In genomic region chr1:47997289-47998200, GRCh38 we compare ENCODE assay signal across 9 cellular contexts. TPM values are rescaled to one million over a fixed set of nuclear protein-coding genes. Genes with fewer than 3 reads are reported as not detected.
DNase-seq lines count a peak whose midpoint lies in the region; ATAC-seq and TF ChIP-seq lines count a peak whose summit lies in the region.
"Had no signal": no experiment of that assay in that cellular context is flagged by ENCODE, and none has a peak within 500 bp of the region (broad histone marks: within the 10 kb centered on the region; RNA-seq: fewer than 3 reads in every experiment).

Gene TRABD2B, minus strand, starts transcription at chr1:47997385.

- H3K9me3 Mint-ChIP-seq in activated naive CD4-positive, alpha-beta T cell treated with anti-CD3 and anti-CD28 coated beads for 36 hours, result no peaks in the 10 kb centered on the region
- peaks cover 2% of the 10 kb centered on the region for H3K9me3 Mint-ChIP-seq in glutamatergic neuron (ENCODE audit: unreplicated experiment)

- no peaks in the 10 kb centered on the region for H3K9me3 ChIP-seq in suprapubic skin

- CTCF ChIA-PET in activated naive CD4-positive, alpha-beta T cell treated with anti-CD3 and anti-CD28 coated beads for 36 hours (lab: Charles Lee), result interaction anchor here (0.7 to 2.8 kb wide), 14 partner anchors 9 to 239 kb away, joined by 3 to 18 read pairs (median 3); no protein-coding TSS in a partner anchor

- H3K36me3 Mint-ChIP-seq in activated naive CD4-positive, alpha-beta T cell treated with anti-CD3 and anti-CD28 coated beads for 36 hours (ENCODE audit: low read depth), result no peaks in the 10 kb centered on the region
- H3K36me3 Mint-ChIP-seq in glutamatergic neuron (ENCODE audit: unreplicated experiment), result peaks cover 6% of the 10 kb centered on the region

- H3K27ac ChIP-seq in suprapubic skin, result peak within 1 kb of the TSS; percentile 79

- H3K4me3 Mint-ChIP-seq in activated naive CD4-positive, alpha-beta T cell treated with anti-CD3 and anti-CD28 coated beads for 36 hours, result peak within 1 kb of the TSS; percentile 68
- H3K4me3 Mint-ChIP-seq in glutamatergic neuron (ENCODE audit: unreplicated experiment), result peak within 1 kb of the TSS; percentile 97

- DNase-seq in C1 segment of cervical spinal cord (lab: John Stamatoyannopoulos, UW) (peak in 12 of 14 donors; percentile 8 to 79 (median 43)), SHP77 (lab: John Stamatoyannopoulos, UW) (peak; percentile 5 to 28), glutamatergic neuron (peak; percentile 88), omental fat pad (ENCODE audit: low spot score) (peak; percentile 60), suprapubic skin (ENCODE audit: low spot score in 2 of 2) (peak; percentile 85)
- peak; percentile 65 for DNase-seq in activated naive CD4-positive, alpha-beta T cell treated with anti-CD3 and anti-CD28 coated beads for 36 hours

- H3K4me1 ChIP-seq in suprapubic skin, result peaks cover 26% of the 10 kb centered on the region

- H3K36me3 ChIP-seq in suprapubic skin, result no peaks in the 10 kb centered on the region

- intact Hi-C loops in activated naive CD4-positive, alpha-beta T cell treated with anti-CD3 and anti-CD28 coated beads for 36 hours (cut with micrococcal nuclease), result loop anchor here (1.0 to 10.0 kb wide), 3 partner anchors 64 to 237 kb away; no protein-coding TSS in a partner anchor

- WGBS in suprapubic skin, result 6% methylated on average over 36 of the region's 86 CpGs

- ATAC-seq in GM19372 (IDR thresholded peaks at IDR 0.05; ENCODE audit: low read depth, unreplicated experiment) (peak; percentile 90), HG03565 (IDR thresholded peaks at IDR 0.05; ENCODE audit: unreplicated experiment) (peak; percentile 85), omental fat pad (ENCODE audit: low FRiP score) (peak; percentile 86)

- peaks cover 25% of the 10 kb centered on the region for H3K27me3 ChIP-seq in suprapubic skin

- H3K27ac Mint-ChIP-seq in activated naive CD4-positive, alpha-beta T cell treated with anti-CD3 and anti-CD28 coated beads for 36 hours, result no peak within 1 kb of the TSS
- H3K27ac Mint-ChIP-seq in glutamatergic neuron (ENCODE audit: unreplicated experiment), result peak within 1 kb of the TSS; percentile 34

- peaks cover 4% of the 10 kb centered on the region for H3K4me1 Mint-ChIP-seq in activated naive CD4-positive, alpha-beta T cell treated with anti-CD3 and anti-CD28 coated beads for 36 hours (ENCODE audit: low read depth)
- peaks cover 12% of the 10 kb centered on the region for H3K4me1 Mint-ChIP-seq in glutamatergic neuron (ENCODE audit: low read depth, unreplicated experiment)

- no peak for TF ChIP-seq EP300 in suprapubic skin (IDR thresholded peaks at IDR 0.05)

- H3K27me3 Mint-ChIP-seq in activated naive CD4-positive, alpha-beta T cell treated with anti-CD3 and anti-CD28 coated beads for 36 hours (ENCODE audit: low read depth), result peaks cover 50% of the 10 kb centered on the region
- peaks cover 16% of the 10 kb centered on the region for H3K27me3 Mint-ChIP-seq in glutamatergic neuron (ENCODE audit: unreplicated experiment)

- H3K4me3 ChIP-seq in suprapubic skin, result peak within 1 kb of the TSS; percentile 80

- TF ChIP-seq POLR2A in suprapubic skin (IDR thresholded peaks at IDR 0.05), result no peak

- TF ChIP-seq CTCF in glutamatergic neuron (IDR thresholded peaks at IDR 0.05; ENCODE audit: partially characterized antibody, unreplicated experiment) (peak; percentile 96), omental fat pad (IDR thresholded peaks at IDR 0.05) (peak in 1 of 3 donors; percentile 72), suprapubic skin (IDR thresholded peaks at IDR 0.05) (peak; percentile 90 to 98)

RNA-seq across cellular contexts. Expression of gene TRABD2B, which starts in this region (rescaled TPM):
- total RNA-seq in activated naive CD4-positive, alpha-beta T cell treated with anti-CD3 and anti-CD28 coated beads for 36 hours, result not detected
- total RNA-seq in glutamatergic neuron (ENCODE audit: unreplicated experiment) (0.64 TPM), omental fat pad (1 to 10 TPM in 2 of 4 donors, under 1 TPM in 2; 0.82 to 3.0 (median 1.8) TPM), suprapubic skin (1 to 10 TPM in 3 of 4 donors, under 1 TPM in 1; 0.83 to 2.6 (median 1.9) TPM)
- total RNA-seq: T-helper 2 cell treated with Interferon-gamma antibody and Interleukin-4, amounts not matched to agents 100 ng/mL and 5 ng/mL, for 36 hours had no signal

Comparison
In these comparisons a context has a peak if more than half of its experiments do, and no peak if none do; other contexts are left out.
1. Peak in every context shown above with its lines: DNase-seq, ATAC-seq, H3K4me3 ChIP-seq and H3K27ac ChIP-seq.
2. Peak in DNase-seq in activated naive CD4-positive, alpha-beta T cell treated with anti-CD3 and anti-CD28 coated beads for 36 hours; RNA of the gene not detected or under 1 TPM.
3. Peak in DNase-seq in glutamatergic neuron; RNA of the gene not detected or under 1 TPM.
4. DNase-seq: peak in every context shown above with its lines; median percentile 88 in glutamatergic neuron; 85 in suprapubic skin; 65 in activated naive CD4-positive, alpha-beta T cell treated with anti-CD3 and anti-CD28 coated beads for 36 hours; 60 in omental fat pad; 43 in C1 segment of cervical spinal cord; 16 in SHP77.